26 cellular contexts compared by ENCODE assay signal in the genomic region with DNA sequence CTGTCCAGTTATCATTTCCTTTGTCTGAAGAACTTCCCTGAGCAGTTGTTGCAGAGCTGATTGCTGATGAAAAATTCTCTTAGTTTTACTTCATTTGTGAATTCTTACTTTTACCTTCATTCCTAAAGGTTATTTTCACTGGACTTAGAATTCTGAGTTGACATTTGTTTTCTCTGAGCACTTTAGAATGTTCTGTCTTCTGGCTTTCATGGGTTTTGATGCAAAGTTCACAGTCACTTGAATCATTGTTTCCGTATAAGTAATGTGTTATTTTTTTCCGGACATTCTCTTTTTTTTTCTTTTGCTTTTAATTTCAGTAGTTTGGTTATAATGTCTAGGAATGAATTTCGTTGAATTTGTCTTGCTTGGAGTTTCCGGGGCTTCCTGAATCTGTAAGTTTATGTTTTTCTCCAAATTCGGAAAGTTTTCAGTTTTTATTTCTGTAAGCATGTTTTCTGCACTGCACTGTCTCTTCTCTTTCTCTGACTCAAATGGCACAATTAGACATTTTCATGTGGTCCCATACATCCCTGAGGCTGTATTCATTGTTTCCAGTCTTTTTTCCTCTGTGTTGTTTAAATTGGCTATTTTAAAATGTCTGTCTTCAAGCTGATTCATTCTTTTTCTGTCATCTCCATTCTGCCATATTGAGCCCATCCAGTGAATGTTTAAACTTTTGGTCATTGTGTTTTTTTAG.
"Had no signal": no experiment of that assay in that cellular context is flagged by ENCODE, and none has a peak within 500 bp of the region (broad histone marks: within the 10 kb centered on the region; RNA-seq: fewer than 3 reads in every experiment).

No MANE protein-coding gene starts in this region.

- H3K4me1 Mint-ChIP-seq: endodermal cell, WTC11 had no signal

- H3K4me3 Mint-ChIP-seq: endodermal cell; mesothelial cell of epicardium; naive thymus-derived CD8-positive, alpha-beta T cell; WTC11 had no signal

- H3K27ac Mint-ChIP-seq: endodermal cell; mesothelial cell of epicardium; naive thymus-derived CD8-positive, alpha-beta T cell; progenitor cell of endocrine pancreas; WTC11 had no signal

- ATAC-seq: body of pancreas; gastrocnemius medialis; naive thymus-derived CD8-positive, alpha-beta T cell; upper lobe of right lung; WTC11 had no signal

- DNase-seq: activated effector memory CD4-positive, alpha-beta T cell treated with anti-CD3 and anti-CD28 coated beads, Interleukin-2, amount 50 U/mL, for 16 hours; anterior cingulate cortex; body of pancreas; cortex of kidney; endodermal cell; esophagus squamous epithelium; gastrocnemius medialis; hippocampal formation; kidney glomerular epithelial cell; left ventricle myocardium inferior; mammary epithelial cell; naive thymus-derived CD8-positive, alpha-beta T cell; retina; SHP77; sigmoid colon; stimulated activated CD4-positive, alpha-beta T cell treated with anti-CD3 and anti-CD28 coated beads, Interleukin-15, amount 100 ng/mL, for 24 hours; stimulated activated CD8-positive, alpha-beta memory T cell treated with anti-CD3 and anti-CD28 coated beads, Interleukin-4, amount 100 ng/mL, for 48 hours; stimulated activated naive CD4-positive, alpha-beta T cell; substantia nigra; SW 1271; T-helper 9 cell; thyroid gland; upper lobe of right lung had no signal

- H3K36me3 Mint-ChIP-seq: mesothelial cell of epicardium; naive thymus-derived CD8-positive, alpha-beta T cell had no signal
